In the genomic region with DNA sequence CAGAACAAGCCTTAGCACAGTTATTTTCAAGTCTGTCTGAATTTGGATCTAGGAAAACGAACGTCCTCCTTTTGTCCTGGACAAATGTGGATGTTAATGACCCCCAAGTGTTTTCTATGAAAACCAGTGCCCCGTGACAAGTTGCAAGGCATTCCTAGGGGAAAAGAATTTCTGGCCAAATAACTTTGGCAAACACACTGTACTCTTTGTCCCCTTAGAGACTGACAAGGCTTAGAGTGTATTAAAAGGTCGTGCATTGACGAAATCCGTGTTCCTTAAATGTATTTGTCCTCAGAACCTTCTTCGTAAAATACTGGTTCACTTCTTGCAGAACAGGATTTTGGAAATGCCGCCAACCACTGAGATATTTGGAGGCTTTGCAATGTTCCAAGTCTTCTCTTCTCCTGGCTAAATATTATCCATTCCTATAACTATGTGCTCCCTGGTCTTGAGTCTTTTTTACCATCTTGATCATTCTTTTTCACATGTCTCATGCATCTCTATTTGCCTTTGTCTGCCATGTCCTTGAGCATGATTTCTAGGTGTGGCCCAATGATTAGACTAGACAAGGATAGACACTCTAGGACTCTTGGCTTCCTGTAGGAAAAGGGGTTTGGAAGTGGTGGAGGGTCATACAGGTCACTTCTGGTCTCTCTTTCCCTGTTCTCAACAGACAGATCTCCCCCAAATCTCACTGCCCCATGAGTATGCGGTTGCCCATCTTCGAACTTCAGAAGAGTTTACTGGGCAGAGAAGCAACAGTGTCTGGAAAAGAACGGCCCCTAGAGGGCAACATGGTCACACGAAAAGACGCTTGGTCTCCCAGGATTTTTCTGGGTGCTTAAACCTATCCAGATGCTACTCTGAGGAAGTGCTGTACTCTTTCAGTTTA, we compare ENCODE assay signal across 8 cellular contexts.
DNase-seq lines count a peak whose midpoint lies in the region; ATAC-seq and TF ChIP-seq lines count a peak whose summit lies in the region.

No MANE protein-coding gene starts in this region.

- no peak overlapping the region for H3K27ac ChIP-seq in KMS-11
- H3K27ac ChIP-seq in SJCRH30 = no peak overlapping the region
- H3K27ac ChIP-seq in liver (ENCODE audit: low read depth in 1 of 2, low read length in 2 of 2) = no peak overlapping the region
- H3K27ac ChIP-seq in thoracic aorta = no peak overlapping the region

- WGBS in liver = 31% methylated on average over 13 of the region's 13 CpGs

- peak; percentile 57 for DNase-seq in DMS 273 (lab: John Stamatoyannopoulos, UW; ENCODE audit: unreplicated experiment)
- DNase-seq in DMS 273 treated with DMSO at 0.1 percent for 48 hours (lab: John Stamatoyannopoulos, UW) = no peak
- DNase-seq in SJCRH30 = peak; percentile 23 to 67
- DNase-seq in cerebellar cortex (ENCODE audit: low spot score) = peak; percentile 34
- DNase-seq in thoracic aorta (ENCODE audit: low spot score) = no peak

- H4K20me1 ChIP-seq in KMS-11 (ENCODE audit: insufficient read depth) = no peaks in the 10 kb centered on the region

- H3K9ac ChIP-seq in KMS-11 = no peak overlapping the region
- H3K9ac ChIP-seq in liver (ENCODE audit: low read depth in 1 of 2, low read length in 2 of 2) = no peak overlapping the region

- peak; percentile 67 for TF ChIP-seq CTCF in KMS-11 (conservative IDR thresholded peaks at IDR 0.05; ENCODE audit: low read depth, low read length)
- peak; percentile 52 for TF ChIP-seq CTCF in liver (IDR thresholded peaks at IDR 0.05; ENCODE audit: low read depth, low read length, missing input control)
- no peak for TF ChIP-seq CTCF in thoracic aorta (IDR thresholded peaks at IDR 0.05)

- H3K4me1 ChIP-seq in KMS-11 (ENCODE audit: low read depth, poor library complexity, severe bottlenecking) (no peaks in the 10 kb centered on the region), SJCRH30 (no peaks in the 10 kb centered on the region), liver (ENCODE audit: control insufficient read depth in 4 of 4, insufficient read depth in 4 of 4, low read length in 3 of 4) (no peaks in the 10 kb centered on the region), thoracic aorta (ENCODE audit: control insufficient read depth in 1 of 2, low read depth in 2 of 2) (no peaks in the 10 kb centered on the region)

- H3K36me3 ChIP-seq in KMS-11 (ENCODE audit: insufficient read depth) = no peaks in the 10 kb centered on the region
- no peaks in the 10 kb centered on the region for H3K36me3 ChIP-seq in SJCRH30
- H3K36me3 ChIP-seq in liver (ENCODE audit: control insufficient read depth in 4 of 4, insufficient read depth in 3 of 4, low read depth in 1 of 4, low read length in 3 of 4) = no peaks in the 10 kb centered on the region
- no peaks in the 10 kb centered on the region for H3K36me3 ChIP-seq in thoracic aorta

- H3K79me2 ChIP-seq in KMS-11 (ENCODE audit: insufficient read depth, low read depth) = no peaks in the 10 kb centered on the region

- H2AFZ ChIP-seq in KMS-11 (ENCODE audit: low read depth) = no peak overlapping the region

- H3K27me3 ChIP-seq in KMS-11 (ENCODE audit: insufficient read depth, low read depth) (no peaks in the 10 kb centered on the region), SJCRH30 (no peaks in the 10 kb centered on the region), liver (ENCODE audit: control insufficient read depth in 4 of 4, insufficient read depth in 4 of 4, low read length in 3 of 4) (no peaks in the 10 kb centered on the region), thoracic aorta (replicated peaks; ENCODE audit: insufficient read depth) (no peaks in the 10 kb centered on the region)

- peak; percentile 82 to 87 for TF ChIP-seq RAD21 in liver (IDR thresholded peaks at IDR 0.05)

- H3K9me3 ChIP-seq in SJCRH30 (replicated peaks) = no peaks in the 10 kb centered on the region
- no peaks in the 10 kb centered on the region for H3K9me3 ChIP-seq in liver (ENCODE audit: control insufficient read depth in 4 of 4, low read length in 3 of 4)
- H3K9me3 ChIP-seq in thoracic aorta = no peaks in the 10 kb centered on the region

- no peak overlapping the region for H3K4me2 ChIP-seq in KMS-11

- H3K4me3 ChIP-seq in KMS-11 (IDR thresholded peaks at IDR 0.05; ENCODE audit: insufficient read depth, low read depth, low read length) (no peak overlapping the region), SJCRH30 (no peak overlapping the region), liver (ENCODE audit: low read depth in 1 of 3, low read length in 3 of 3) (no peak overlapping the region), thoracic aorta (no peak overlapping the region)

- peak; percentile 63 for ATAC-seq in GM21737 (IDR thresholded peaks at IDR 0.05; ENCODE audit: unreplicated experiment)
- ATAC-seq in thoracic aorta (ENCODE audit: insufficient number of reproducible peaks, low FRiP score, low read depth) = peak; percentile 37

TF ChIP-seq in liver, 16 proteins besides CTCF, POLR2A, EP300 and RAD21:
- TF ChIP-seq GABPA (IDR thresholded peaks at IDR 0.05 in 1 of 2, conservative IDR thresholded peaks at IDR 0.05 in 1 of 2) = no peak
- no peak for TF ChIP-seq EGR1 (IDR thresholded peaks at IDR 0.05; ENCODE audit: low read depth in 2 of 2)
- TF ChIP-seq, protein P1, sequence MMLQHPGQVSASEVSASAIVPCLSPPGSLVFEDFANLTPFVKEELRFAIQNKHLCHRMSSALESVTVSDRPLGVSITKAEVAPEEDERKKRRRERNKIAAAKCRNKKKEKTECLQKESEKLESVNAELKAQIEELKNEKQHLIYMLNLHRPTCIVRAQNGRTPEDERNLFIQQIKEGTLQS (IDR thresholded peaks at IDR 0.05) = no peak
- TF ChIP-seq, protein P2, sequence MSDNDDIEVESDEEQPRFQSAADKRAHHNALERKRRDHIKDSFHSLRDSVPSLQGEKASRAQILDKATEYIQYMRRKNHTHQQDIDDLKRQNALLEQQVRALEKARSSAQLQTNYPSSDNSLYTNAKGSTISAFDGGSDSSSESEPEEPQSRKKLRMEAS (IDR thresholded peaks at IDR 0.05) = no peak
- TF ChIP-seq RXRA (IDR thresholded peaks at IDR 0.05) = no peak

Comparison
In these comparisons a context has a peak if more than half of its experiments do, and no peak if none do; other contexts are left out.
1. DNase-seq: peak in DMS 273 (single experiment), SJCRH30 (2 of 2) and cerebellar cortex (single experiment); none in DMS 273 treated with DMSO at 0.1 percent for 48 hours (single experiment) and thoracic aorta (single experiment).